ENCODE assay signal across 11 cellular contexts in the genomic region with DNA sequence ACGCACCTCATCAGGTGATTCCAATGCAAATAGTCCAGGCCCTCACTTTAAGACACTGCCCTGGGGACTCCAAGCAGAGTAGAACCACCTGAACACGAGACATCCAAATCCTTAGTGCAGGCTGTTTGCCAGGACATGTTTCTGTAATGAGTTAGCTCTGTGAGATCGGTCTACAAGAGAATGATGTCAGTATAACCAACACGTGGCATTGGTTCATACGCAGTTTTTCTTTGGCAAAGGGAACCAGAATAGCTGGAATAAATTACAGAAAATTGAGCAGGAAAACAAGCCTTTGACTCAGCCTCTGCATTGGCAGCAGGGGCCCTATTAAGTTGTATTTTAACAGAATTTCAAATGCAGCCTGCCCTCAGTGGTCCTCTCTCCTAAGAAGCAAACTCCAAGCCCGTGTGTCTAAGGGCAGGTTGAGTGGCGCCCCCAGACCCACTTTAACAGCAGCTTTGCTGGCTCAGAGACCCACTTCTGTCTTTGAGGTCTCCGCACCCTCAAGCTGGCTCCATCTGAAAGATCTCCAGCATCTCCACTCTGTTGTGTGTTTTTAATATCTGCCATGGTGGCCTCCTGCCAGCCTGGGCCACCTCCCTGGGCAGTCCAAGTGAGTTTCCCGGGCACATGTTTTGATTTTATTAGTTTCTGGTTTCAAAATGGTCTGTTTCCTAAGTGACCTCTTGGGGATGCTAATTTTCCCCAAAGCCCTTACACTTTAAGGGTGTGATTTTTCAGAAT.
DNase-seq lines count a peak whose midpoint lies in the region; ATAC-seq lines count a peak whose summit lies in the region.
"Had no signal": no experiment of that assay in that cellular context is flagged by ENCODE, and none has a peak within 500 bp of the region (broad histone marks: within the 10 kb centered on the region; RNA-seq: fewer than 3 reads in every experiment).

No MANE protein-coding gene starts in this region.

- H2BK120ac ChIP-seq in mesendoderm (ENCODE audit: low read depth, low read length) = no peak overlapping the region

- H3K23ac ChIP-seq in mesendoderm (ENCODE audit: low read length) = no peak overlapping the region

- no peak overlapping the region for H3K4me3 ChIP-seq in mesendoderm (ENCODE audit: low read length)

- H3K56ac ChIP-seq in mesendoderm (ENCODE audit: low read length) = no peak overlapping the region

- WGBS in mesendoderm (ENCODE audit: extremely low coverage, insufficient coverage, low lambda C conversion rate) = no CpG with 5 or more reads among the region's 9 CpGs

- H3K4me1 ChIP-seq in mesendoderm (ENCODE audit: control insufficient read depth, low read depth, low read length) = no peaks in the 10 kb centered on the region

- H4K5ac ChIP-seq in mesendoderm (ENCODE audit: low read length) = no peak overlapping the region

- no peaks in the 10 kb centered on the region for H3K36me3 ChIP-seq in mesendoderm (ENCODE audit: control insufficient read depth, insufficient read depth, low read length)

- no peaks in the 10 kb centered on the region for H3K79me1 ChIP-seq in mesendoderm (ENCODE audit: low read length)

- H3K9ac ChIP-seq in mesendoderm (ENCODE audit: low read length) = no peak overlapping the region

- peak overlapping the region; percentile 82 for H3K27ac ChIP-seq in epithelial cell of prostate
- no peak overlapping the region for H3K27ac ChIP-seq in mesendoderm (ENCODE audit: low read depth, low read length)

- no peaks in the 10 kb centered on the region for H3K79me2 ChIP-seq in mesendoderm (ENCODE audit: control insufficient read depth, insufficient read depth, low read length)

- no peak overlapping the region for H3K4me2 ChIP-seq in mesendoderm (ENCODE audit: low read length)

- no peaks in the 10 kb centered on the region for H3K27me3 ChIP-seq in mesendoderm (ENCODE audit: insufficient read depth, low read length, poor library complexity)

- H3K4ac ChIP-seq in mesendoderm (ENCODE audit: low read depth, low read length) = no peak overlapping the region

- ATAC-seq in GM21717 (IDR thresholded peaks at IDR 0.05; ENCODE audit: unreplicated experiment) = no peak
- ATAC-seq in HG03097 (IDR thresholded peaks at IDR 0.05; ENCODE audit: low FRiP score, unreplicated experiment) = no peak
- ATAC-seq: HCT116 had no signal

- H2AK5ac ChIP-seq in mesendoderm (ENCODE audit: low read length) = no peak overlapping the region

- DNase-seq in AG08395 (ENCODE audit: low spot score) = peak; percentile 88
- DNase-seq in NCI-H226 = peak; percentile 87
- peak; percentile 96 for DNase-seq in epithelial cell of prostate (ENCODE audit: low read depth, low spot score)
- DNase-seq in mesendoderm = no peak
- DNase-seq in activated CD4-positive, alpha-beta T cell treated with anti-CD3 and anti-CD28 coated beads for 4 hours = no peak
- no peak for DNase-seq in NCI-H2107 treated with DMSO at 0.1 percent for 48 hours (lab: John Stamatoyannopoulos, UW; ENCODE audit: unreplicated experiment)
- DNase-seq: activated T-cell treated with anti-CD3 and anti-CD28 coated beads for 4 hours; CD4-positive, CD25-positive, alpha-beta regulatory T cell had no signal

- H2BK5ac ChIP-seq in mesendoderm (ENCODE audit: low read length) = no peak overlapping the region

- no peak overlapping the region for H2BK15ac ChIP-seq in mesendoderm (replicated peaks; ENCODE audit: low read depth)

- H3K18ac ChIP-seq in mesendoderm (ENCODE audit: low read length) = peak overlapping the region; percentile 7

- no peak overlapping the region for H4K8ac ChIP-seq in mesendoderm (ENCODE audit: low read depth, low read length)

Comparison
In these comparisons a context has a peak if more than half of its experiments do, and no peak if none do; other contexts are left out.
1. DNase-seq: peak in AG08395 (single experiment), NCI-H226 (single experiment) and epithelial cell of prostate (single experiment); none in mesendoderm (single experiment), activated CD4-positive, alpha-beta T cell treated with anti-CD3 and anti-CD28 coated beads for 4 hours (0 of 2) and NCI-H2107 treated with DMSO at 0.1 percent for 48 hours (single experiment).